Comparison of ENCODE assay signal across 38 cellular contexts in the genomic region with DNA sequence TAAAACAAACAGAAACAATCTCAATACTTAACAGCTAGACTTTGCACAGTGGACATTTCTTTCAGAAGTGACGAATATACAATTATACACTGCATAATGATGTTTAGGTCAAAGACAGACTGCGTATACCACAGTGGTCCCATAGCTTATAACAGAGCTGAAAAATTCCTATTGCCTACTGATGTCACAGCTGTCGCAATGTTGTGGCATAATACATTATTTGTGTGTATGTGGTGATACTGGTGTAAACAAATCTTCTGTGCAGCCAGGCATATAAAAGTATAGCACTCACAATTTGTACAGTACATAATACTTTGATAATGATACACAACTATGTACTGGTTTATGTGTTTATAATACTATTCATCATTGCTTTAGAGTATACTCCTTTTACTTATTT.
"Had no signal": no experiment of that assay in that cellular context is flagged by ENCODE, and none has a peak within 500 bp of the region (broad histone marks: within the 10 kb centered on the region; RNA-seq: fewer than 3 reads in every experiment).

No MANE protein-coding gene starts in this region.

- H3K4me1 Mint-ChIP-seq: activated naive CD4-positive, alpha-beta T cell treated with anti-CD3 and anti-CD28 coated beads, Interleukin-2, amount 10 ng/mL, durations not matched to agents 7 days and 5 days; activated naive CD4-positive, alpha-beta T cell treated with anti-CD3 and anti-CD28 coated beads, Interleukin-2, amount 50 U/mL, for 24 hours; activated naive CD8-positive, alpha-beta T cell treated with anti-CD3 and anti-CD28 coated beads for 36 hours; activated naive CD8-positive, alpha-beta T cell treated with anti-CD3 and anti-CD28 coated beads, Interleukin-2, amount 10 ng/mL, durations not matched to agents 7 days and 5 days; activated naive CD8-positive, alpha-beta T cell treated with anti-CD3 and anti-CD28 coated beads, Interleukin-2, amount 50 U/mL, for 24 hours; activated T-helper 17 cell treated with anti-CD3 and anti-CD28 coated beads, Interleukin-2, amount 50 U/mL, for 72 hours; brain; central memory CD8-positive, alpha-beta T cell had no signal

- H3K36me3 Mint-ChIP-seq: activated naive CD4-positive, alpha-beta T cell treated with anti-CD3 and anti-CD28 coated beads, Interleukin-2, amount 10 ng/mL, durations not matched to agents 7 days and 5 days; activated naive CD4-positive, alpha-beta T cell treated with anti-CD3 and anti-CD28 coated beads, Interleukin-2, amount 50 U/mL, for 24 hours; activated naive CD8-positive, alpha-beta T cell treated with anti-CD3 and anti-CD28 coated beads for 36 hours; brain had no signal

- H3K4me3 ChIP-seq: adrenal gland, ascending aorta, body of pancreas, breast epithelium, cardiac muscle cell had no signal

- H3K9me3 ChIP-seq: adrenal gland, ascending aorta, body of pancreas had no signal

- H3K4me3 Mint-ChIP-seq: activated naive CD4-positive, alpha-beta T cell treated with anti-CD3 and anti-CD28 coated beads for 36 hours; activated naive CD4-positive, alpha-beta T cell treated with anti-CD3 and anti-CD28 coated beads, Interleukin-2, amount 10 ng/mL, durations not matched to agents 7 days and 5 days; activated naive CD4-positive, alpha-beta T cell treated with anti-CD3 and anti-CD28 coated beads, Interleukin-2, amount 50 U/mL, for 24 hours; activated naive CD8-positive, alpha-beta T cell; activated naive CD8-positive, alpha-beta T cell treated with anti-CD3 and anti-CD28 coated beads for 36 hours; activated naive CD8-positive, alpha-beta T cell treated with anti-CD3 and anti-CD28 coated beads, Interleukin-2, amount 10 ng/mL, durations not matched to agents 7 days and 5 days; activated naive CD8-positive, alpha-beta T cell treated with anti-CD3 and anti-CD28 coated beads, Interleukin-2, amount 50 U/mL, for 24 hours; activated T-cell treated with anti-CD3 and anti-CD28 coated beads, Interleukin-2, amount 50 U/mL, for 24 hours; activated T-cell treated with anti-CD3 and anti-CD28 coated beads, Interleukin-2, amount 50 U/mL, for 4 hours; activated T-cell treated with anti-CD3 and anti-CD28 coated beads, Interleukin-2, amount 50 U/mL, for 72 hours; activated T-helper 1 cell treated with anti-CD3 and anti-CD28 coated beads, Interleukin-12 subunit alpha, Interleukin-12 subunit beta, Interleukin-2, Interleukin-4 antibody, amounts not matched to agents 30 ng/mL and 10 ng/mL and 1 ng/mL, durations not matched to agents 14 hours and 24 hours and 36 hours; activated T-helper 17 cell treated with anti-CD3 and anti-CD28 coated beads, Interleukin-2, amount 50 U/mL, for 72 hours; brain; central memory CD8-positive, alpha-beta T cell had no signal

- ATAC-seq: activated naive CD4-positive, alpha-beta T cell treated with anti-CD3 and anti-CD28 coated beads, Interleukin-2, amount 50 U/mL, for 72 hours; activated naive CD8-positive, alpha-beta T cell treated with anti-CD3 and anti-CD28 coated beads, Interleukin-2, amount 50 U/mL, for 24 hours; activated T-cell treated with anti-CD3 and anti-CD28 coated beads, Interleukin-2, amount 50 U/mL, for 4 hours; activated T-cell treated with anti-CD3 and anti-CD28 coated beads, Interleukin-2, amount 50 U/mL, for 72 hours; activated T-helper 17 cell treated with anti-CD3 and anti-CD28 coated beads, Interleukin-2, amount 50 U/mL, for 72 hours; body of pancreas had no signal

- H3K9me3 Mint-ChIP-seq: central memory CD8-positive, alpha-beta T cell had no signal

- H3K27me3 ChIP-seq: adrenal gland, ascending aorta, brain microvascular endothelial cell, breast epithelium, cardiac muscle cell had no signal

- DNase-seq: activated effector memory CD4-positive, alpha-beta T cell treated with anti-CD3 and anti-CD28 coated beads, Interleukin-2, amount 50 U/mL, for 16 hours; activated effector memory CD4-positive, alpha-beta T cell treated with Interleukin-2 at 50 U/mL for 16 hours; activated gamma-delta T cell; activated gamma-delta T cell treated with Interleukin-2 at 50 U/mL for 16 hours; activated naive CD4-positive, alpha-beta T cell; activated naive CD4-positive, alpha-beta T cell treated with anti-CD3 and anti-CD28 coated beads for 36 hours; activated naive CD4-positive, alpha-beta T cell treated with anti-CD3 and anti-CD28 coated beads, Interleukin-2, amount 10 ng/mL, durations not matched to agents 7 days and 5 days; activated naive CD4-positive, alpha-beta T cell treated with anti-CD3 and anti-CD28 coated beads, Interleukin-2, amount 50 U/mL, for 16 hours; activated naive CD4-positive, alpha-beta T cell treated with Interleukin-2 at 50 U/mL for 16 hours; activated naive CD8-positive, alpha-beta T cell treated with anti-CD3 and anti-CD28 coated beads for 36 hours; activated naive CD8-positive, alpha-beta T cell treated with anti-CD3 and anti-CD28 coated beads, Interleukin-2, amount 10 ng/mL, durations not matched to agents 7 days and 5 days; activated naive CD8-positive, alpha-beta T cell treated with anti-CD3 and anti-CD28 coated beads, Interleukin-2, amount 50 U/mL, for 24 hours; activated T-cell treated with anti-CD3 and anti-CD28 coated beads, Interleukin-2, amount 50 U/mL, for 1 hour; activated T-cell treated with anti-CD3 and anti-CD28 coated beads, Interleukin-2, amount 50 U/mL, for 24 hours; activated T-cell treated with anti-CD3 and anti-CD28 coated beads, Interleukin-2, amount 50 U/mL, for 4 hours; activated T-cell treated with anti-CD3 and anti-CD28 coated beads, Interleukin-2, amount 50 U/mL, for 48 hours; activated T-cell treated with anti-CD3 and anti-CD28 coated beads, Interleukin-2, amount 50 U/mL, for 72 hours; adrenal gland; amniotic stem cell; amygdala; anterior cingulate cortex; aorta; body of pancreas; brain microvascular endothelial cell; caudate nucleus; central memory CD4-positive, alpha-beta T cell; cerebellar nuclear complex had no signal

- H3K27ac ChIP-seq: adrenal gland, ascending aorta, body of pancreas, brain microvascular endothelial cell, breast epithelium, cardiac muscle cell had no signal

- H3K4me1 ChIP-seq: adrenal gland, ascending aorta, body of pancreas, breast epithelium had no signal

- H3K27ac Mint-ChIP-seq: activated naive CD4-positive, alpha-beta T cell treated with anti-CD3 and anti-CD28 coated beads for 36 hours; activated naive CD4-positive, alpha-beta T cell treated with anti-CD3 and anti-CD28 coated beads, Interleukin-2, amount 10 ng/mL, durations not matched to agents 7 days and 5 days; activated naive CD4-positive, alpha-beta T cell treated with anti-CD3 and anti-CD28 coated beads, Interleukin-2, amount 50 U/mL, for 24 hours; activated naive CD4-positive, alpha-beta T cell treated with anti-CD3 and anti-CD28 coated beads, Interleukin-2, amount 50 U/mL, for 72 hours; activated naive CD8-positive, alpha-beta T cell; activated naive CD8-positive, alpha-beta T cell treated with anti-CD3 and anti-CD28 coated beads for 36 hours; activated naive CD8-positive, alpha-beta T cell treated with anti-CD3 and anti-CD28 coated beads, Interleukin-2, amount 10 ng/mL, durations not matched to agents 7 days and 5 days; activated naive CD8-positive, alpha-beta T cell treated with anti-CD3 and anti-CD28 coated beads, Interleukin-2, amount 50 U/mL, for 24 hours; activated T-cell treated with anti-CD3 and anti-CD28 coated beads, Interleukin-2, amount 50 U/mL, for 24 hours; activated T-cell treated with anti-CD3 and anti-CD28 coated beads, Interleukin-2, amount 50 U/mL, for 72 hours; activated T-helper 1 cell treated with anti-CD3 and anti-CD28 coated beads, Interleukin-12 subunit alpha, Interleukin-12 subunit beta, Interleukin-2, Interleukin-4 antibody, amounts not matched to agents 30 ng/mL and 10 ng/mL and 1 ng/mL, durations not matched to agents 14 hours and 24 hours and 36 hours; activated T-helper 17 cell treated with anti-CD3 and anti-CD28 coated beads, Interleukin-2, amount 50 U/mL, for 72 hours; activated T-helper 2 cell treated with anti-CD3 and anti-CD28 coated beads, Interferon-gamma antibody, Interleukin-2, Interleukin-4, amounts not matched to agents 10 μg/mL and 5 μg/mL and 100 μg/mL, durations not matched to agents 14 hours and 24 hours and 36 hours; brain had no signal

- H3K36me3 ChIP-seq: adrenal gland, ascending aorta, brain microvascular endothelial cell, breast epithelium, cardiac muscle cell had no signal
